ENCODE assay signal across 8 cellular contexts in the genomic region with DNA sequence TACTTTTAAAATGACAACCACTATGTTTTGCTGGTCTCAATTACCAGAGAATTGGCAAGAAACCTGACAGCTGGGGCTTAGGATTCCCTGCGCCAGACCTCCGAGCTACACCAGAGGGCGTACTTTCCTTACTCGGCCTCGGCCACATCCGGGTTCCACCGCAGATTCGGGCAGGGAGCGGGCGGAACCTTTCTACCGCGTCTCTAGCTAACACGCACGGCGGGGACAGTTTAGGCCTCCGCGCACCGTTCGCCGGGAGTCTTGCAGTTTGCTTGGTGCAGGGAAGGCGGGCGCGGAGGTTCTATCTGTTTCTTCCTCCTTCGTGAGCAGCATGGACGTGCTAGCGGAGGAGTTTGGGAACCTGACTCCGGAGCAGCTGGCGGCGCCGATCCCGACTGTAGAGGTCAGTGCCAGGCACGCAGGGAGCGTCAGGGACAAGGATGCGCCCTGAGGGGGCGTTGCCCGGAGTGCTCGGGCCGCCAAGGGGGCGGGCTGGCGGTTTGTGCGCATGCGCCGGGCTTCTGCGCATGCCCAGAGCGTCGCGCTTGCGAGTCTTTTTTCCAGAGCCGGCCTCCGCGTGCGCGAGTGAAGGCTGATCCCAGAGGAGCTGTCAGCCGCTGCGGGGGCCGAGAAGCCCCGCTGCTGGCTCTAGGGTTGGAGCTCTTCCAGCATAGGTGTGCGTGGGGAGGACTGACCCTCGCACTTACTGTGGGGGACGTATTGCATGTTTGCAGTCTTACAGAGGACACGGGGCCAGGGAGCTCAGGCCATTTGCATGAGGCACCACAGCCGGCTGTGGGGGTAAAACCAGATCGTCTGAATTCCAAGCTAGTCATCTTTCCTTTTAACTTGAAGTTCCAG. TPM values are rescaled to one million over a fixed set of nuclear protein-coding genes. Genes with fewer than 3 reads are reported as not detected.
DNase-seq lines count a peak whose midpoint lies in the region; FAIRE-seq and TF ChIP-seq lines count a peak whose summit lies in the region.

A gene (plus strand): TSS at position 200 of the 861 bp plus-strand sequence. CDS start 132 bp downstream, at position 332.

- no peaks in the 10 kb centered on the region for H4K20me1 ChIP-seq in H1 (replicated peaks in 1 of 2; ENCODE audit: control insufficient read depth in 1 of 2, insufficient read depth in 2 of 2, low read length in 2 of 2)

- TF ChIP-seq EP300 in H1 (IDR thresholded peaks at IDR 0.05; ENCODE audit: borderline replicate concordance in 1 of 2, low read depth in 2 of 2, low read length in 2 of 2): 0 out of 3 replicates have a peak, but pooled peaks of 1 of the 2 experiments have one; percentile 32

- H3K79me1 ChIP-seq in H1 (ENCODE audit: low read depth, low read length) (0 out of 2 replicates have a peak, but pooled peaks cover 2% of the 10 kb centered on the region), mesenchymal stem cell (replicated peaks; ENCODE audit: low read length, poor library complexity, severe bottlenecking) (peaks cover 23% of the 10 kb centered on the region)

- POLR2A ChIA-PET in H1 (lab: Charles Lee; ENCODE audit: partially characterized antibody): interaction anchor here (0.7 to 2.3 kb wide), 8 partner anchors 10 to 562 kb away, joined by 3 to 15 read pairs (median 3); no protein-coding TSS in a partner anchor

- H3K79me2 ChIP-seq in H1 (ENCODE audit: control insufficient read depth in 1 of 2, insufficient read depth in 2 of 2, low read length in 2 of 2): peaks cover 3 to 15% of the 10 kb centered on the region in 2 experiments; a peak in 2 of 4 replicates

- no peak within 1 kb of the TSS for H2AK5ac ChIP-seq in H1 (ENCODE audit: low read depth, low read length)
- no peak within 1 kb of the TSS for H2AK5ac ChIP-seq in mesenchymal stem cell (ENCODE audit: low read length, severe bottlenecking)

- H2BK15ac ChIP-seq in H1 (ENCODE audit: low read length) (no peak within 1 kb of the TSS), mesenchymal stem cell (ENCODE audit: low read depth, poor library complexity, severe bottlenecking) (no peak within 1 kb of the TSS)

- H4K8ac ChIP-seq in H1 (ENCODE audit: extremely low read depth, insufficient read depth, low read length) (peak within 1 kb of the TSS; percentile 95), mesenchymal stem cell (ENCODE audit: low read length) (peak within 1 kb of the TSS; percentile 66)

- H3K4me2 ChIP-seq in H1 (ENCODE audit: insufficient read depth in 1 of 2, low read depth in 2 of 2, low read length in 2 of 2): peak within 1 kb of the TSS; percentile 74 to 87
- peak within 1 kb of the TSS; percentile 69 for H3K4me2 ChIP-seq in mesenchymal stem cell (ENCODE audit: low read length, poor library complexity, severe bottlenecking)

- DNase-seq in COR-L47 (lab: John Stamatoyannopoulos, UW) (peak; percentile 95), GM20000 (ENCODE audit: low spot score) (peak; percentile 89), HT-29 (ENCODE audit: low spot score) (peak; percentile 96), H1 (ENCODE audit: low read depth in 1 of 2, low spot score in 2 of 2) (peak; percentile 81 to 94), mesenchymal stem cell (peak; percentile 95)
- peak; percentile 90 for DNase-seq in NK-92 treated with Interleukin-12 subunit alpha and Interleukin-12 subunit beta, amount 100 ng/mL, for 24 hours (lab: John Stamatoyannopoulos, UW)
- DNase-seq in activated CD8-positive, alpha-beta memory T cell treated with anti-CD3 and anti-CD28 coated beads for 48 hours (ENCODE audit: low read depth in 2 of 3, low spot score in 2 of 3): peak; percentile 89 to 91 (median 91)
- peak; percentile 92 for DNase-seq in stimulated activated CD8-positive, alpha-beta memory T cell treated with anti-CD3 and anti-CD28 coated beads, Interleukin-12 subunit alpha, Interleukin-12 subunit beta, amount 100 ng/mL, for 4 hours (ENCODE audit: low read depth)

- FAIRE-seq in H1 (lab: Jason Lieb, UNC): no peak

- TF ChIP-seq RAD21 in H1 (IDR thresholded peaks at IDR 0.05 in 1 of 2, conservative IDR thresholded peaks at IDR 0.05 in 1 of 2; ENCODE audit: low read depth in 2 of 2, low read length in 2 of 2): peak; percentile 85

- H2BK20ac ChIP-seq in H1 (ENCODE audit: low read length): no peak within 1 kb of the TSS

- H3K36me3 ChIP-seq in H1 (ENCODE audit: control insufficient read depth in 2 of 4, insufficient read depth in 4 of 4, low read length in 3 of 4): no peaks in the 10 kb centered on the region
- H3K36me3 ChIP-seq in mesenchymal stem cell (ENCODE audit: control insufficient read depth in 1 of 2, insufficient read depth in 2 of 2, low read depth in 1 of 2, low read length in 2 of 2): no peaks in the 10 kb centered on the region

- H2BK12ac ChIP-seq in H1 (ENCODE audit: low read depth, low read length): no peak within 1 kb of the TSS; the same call in 1 of the 2 replicates
- H2BK12ac ChIP-seq in mesenchymal stem cell (ENCODE audit: low read length in 2 of 2): no peak within 1 kb of the TSS

- peak within 1 kb of the TSS; percentile 99 for H3K18ac ChIP-seq in H1 (ENCODE audit: extremely low read depth, low read length)
- H3K18ac ChIP-seq in mesenchymal stem cell (ENCODE audit: low read depth in 1 of 2, low read length in 2 of 2): peak within 1 kb of the TSS; percentile 73 to 93

- H3K27me3 ChIP-seq in H1 (replicated peaks in 1 of 4; ENCODE audit: control insufficient read depth in 3 of 4, extremely low read depth in 1 of 4, insufficient read depth in 3 of 4, low read length in 3 of 4): no peaks in the 10 kb centered on the region
- no peaks in the 10 kb centered on the region for H3K27me3 ChIP-seq in mesenchymal stem cell (ENCODE audit: control insufficient read depth in 1 of 2, insufficient read depth in 1 of 2, low read length in 2 of 2)

- peak within 1 kb of the TSS; percentile 95 for H3K56ac ChIP-seq in H1 (replicated peaks; ENCODE audit: insufficient read length, low read depth, low read length)

- peak within 1 kb of the TSS; percentile 99 for H2AFZ ChIP-seq in H1 (ENCODE audit: low read length)
- peak within 1 kb of the TSS; percentile 83 for H2AFZ ChIP-seq in mesenchymal stem cell (ENCODE audit: low read depth, low read length)

- TF ChIP-seq POLR2A in H1 (IDR thresholded peaks at IDR 0.05; ENCODE audit: control extremely low read depth in 1 of 2, low read depth in 2 of 2, low read length in 2 of 2): peak in 1 of 2 experiments; percentile 77; a peak in 2 of 3 replicates

- peak within 1 kb of the TSS; percentile 99 for H4K5ac ChIP-seq in H1 (ENCODE audit: insufficient read length, low read depth, low read length)

- H3K4ac ChIP-seq in H1 (replicated peaks; ENCODE audit: insufficient read length, low read depth, low read length) (peak within 1 kb of the TSS; percentile 97), mesenchymal stem cell (ENCODE audit: low read depth in 1 of 2, low read length in 2 of 2) (peak within 1 kb of the TSS in 1 of 2 experiments; percentile 7)

- TF ChIP-seq CTCF in GM20000 (IDR thresholded peaks at IDR 0.05; ENCODE audit: extremely low read depth, missing control alignments) (peak; percentile 87), H1 (IDR thresholded peaks at IDR 0.05; ENCODE audit: control extremely low read depth in 1 of 3, insufficient read depth in 1 of 3, low read depth in 1 of 3, low read length in 3 of 3) (peak; percentile 86 to 89 (median 87))

- no peaks in the 10 kb centered on the region for H3K9me3 ChIP-seq in H1 (ENCODE audit: insufficient read depth in 2 of 2, low read depth in 1 of 2, low read length in 1 of 2)
- no peaks in the 10 kb centered on the region for H3K9me3 ChIP-seq in mesenchymal stem cell (ENCODE audit: control insufficient read depth, low read length)

- H3K9ac ChIP-seq in H1 (replicated peaks in 1 of 4; ENCODE audit: extremely low read depth in 1 of 4, low read depth in 3 of 4, low read length in 3 of 4) (peak within 1 kb of the TSS; percentile 50 to 85 (median 84)), mesenchymal stem cell (ENCODE audit: low read length) (peak within 1 kb of the TSS; percentile 91)

- H3K23ac ChIP-seq in H1 (ENCODE audit: insufficient read length): no peak within 1 kb of the TSS
- peak within 1 kb of the TSS in 1 of 2 experiments; percentile 47 for H3K23ac ChIP-seq in mesenchymal stem cell (ENCODE audit: low read length in 2 of 2)

- H3K27ac ChIP-seq in H1 (ENCODE audit: low read depth, low read length) (peak within 1 kb of the TSS; percentile 90), mesenchymal stem cell (ENCODE audit: low read length, poor library complexity, severe bottlenecking) (peak within 1 kb of the TSS; percentile 85)

- H2BK5ac ChIP-seq in H1 (ENCODE audit: low read depth, low read length): peak within 1 kb of the TSS; percentile 88
- peak within 1 kb of the TSS; percentile 9 for H2BK5ac ChIP-seq in mesenchymal stem cell (ENCODE audit: low read depth, low read length, poor library complexity, severe bottlenecking)

- H4K91ac ChIP-seq in H1 (replicated peaks; ENCODE audit: insufficient read length, low read length) (peak within 1 kb of the TSS; percentile 92), mesenchymal stem cell (ENCODE audit: low read length) (peak within 1 kb of the TSS; percentile 53)

- no peak within 1 kb of the TSS for H2BK120ac ChIP-seq in H1 (replicated peaks; ENCODE audit: low read depth, low read length)
- no peak within 1 kb of the TSS for H2BK120ac ChIP-seq in mesenchymal stem cell (ENCODE audit: low read depth, low read length)

- H3K23me2 ChIP-seq in H1 (ENCODE audit: low read depth, low read length): peaks cover 4% of the 10 kb centered on the region; the same call in 1 of the 2 replicates

- H3K4me3 ChIP-seq in H1 (ENCODE audit: extremely low read depth in 1 of 4, insufficient read depth in 2 of 4, low read depth in 3 of 4, low read length in 4 of 4) (peak within 1 kb of the TSS; percentile 64 to 91 (median 84)), mesenchymal stem cell (ENCODE audit: insufficient read depth in 1 of 2, low read depth in 1 of 2, low read length in 2 of 2) (peak within 1 kb of the TSS; percentile 68 to 85)

- WGBS in H1 (ENCODE audit: extremely low coverage in 1 of 2, insufficient coverage in 1 of 2, insufficient read length in 1 of 2, insufficient replicate concordance in 2 of 2, low coverage in 1 of 2, low lambda C conversion rate in 2 of 2, missing lambda C conversion rate in 1 of 2), 2 experiments: 2% methylated on average over 60 of the region's 63 CpGs; no CpG with 5 or more reads in 1 of the 2 experiments
- WGBS in mesenchymal stem cell: under 1% methylated on average over 63 of the region's 63 CpGs

- H3K14ac ChIP-seq in H1 (ENCODE audit: insufficient read length) (no peak within 1 kb of the TSS), mesenchymal stem cell (ENCODE audit: low read length in 2 of 2) (peak within 1 kb of the TSS in 1 of 2 experiments; percentile 72)

- CTCF ChIA-PET in H1 (lab: Charles Lee; ENCODE audit: partially characterized antibody): interaction anchor here (0.7 to 4.3 kb wide), 30 partner anchors 10 to 563 kb away, joined by 3 to 33 read pairs (median 4); a partner anchor contains a TSS

- H3K4me1 ChIP-seq in H1 (replicated peaks in 1 of 4; ENCODE audit: control insufficient read depth in 3 of 4, insufficient read depth in 4 of 4, low read length in 3 of 4) (peaks cover 0 to 3% (median under 1%) of the 10 kb centered on the region in 4 experiments; a peak in 4 of 7 replicates), mesenchymal stem cell (ENCODE audit: control insufficient read depth, insufficient read depth, low read depth, low read length) (peaks cover 3% of the 10 kb centered on the region)

RNA-seq across cellular contexts. Expression of the gene that starts here (rescaled TPM):
- 6.2 and 6.9 TPM in 2 replicates for total RNA-seq in HT-29 (2014; rRNA removed; shearing (Covaris generic))
- 13.0 and 13.2 TPM in 2 replicates for total RNA-seq in H1 (2021; fragmentation: NEBNext Ultra II Directional; extraction: Animal tissue kit (Norgen Biotek cat#: 25700))
- 4.2 and 5.0 TPM in 2 replicates for polyA plus RNA-seq in H1 (2011; rRNA removed)
- 6.2 TPM for polyA plus RNA-seq in H1 (2011; cell fraction: cytosol; rRNA removed)
- polyA plus RNA-seq in H1 (2011; cell fraction: nucleus; rRNA removed): 3.6 TPM
- 6.6 to 9.9 TPM (median 6.7 TPM) in 4 replicates for polyA plus RNA-seq in H1 (2012, experiment 1 of 2)
- polyA plus RNA-seq in H1 (2012, experiment 2 of 2): 0.42 TPM
- polyA plus RNA-seq in H1 (2013, experiment 1 of 2): 6.1 TPM
- 5.6 TPM for polyA plus RNA-seq in H1 (2013, experiment 2 of 2)
- 12.2 and 15.0 TPM in 2 replicates for polyA minus RNA-seq in H1 (2011; rRNA and poly(A)+ RNA removed)
- polyA minus RNA-seq in H1 (2011; cell fraction: cytosol; rRNA and poly(A)+ RNA removed): 9.0 TPM
- polyA minus RNA-seq in H1 (2011; cell fraction: nucleus; rRNA and poly(A)+ RNA removed): 11.7 TPM
- polyA plus RNA-seq in mesenchymal stem cell (2013, experiment 1 of 2): 5.9 TPM
- 6.1 TPM for polyA plus RNA-seq in mesenchymal stem cell (2013, experiment 2 of 2)

Comparison
In these comparisons a context has a peak if more than half of its experiments do, and no peak if none do; other contexts are left out.
1. Peak in every context shown above with its lines: DNase-seq, H3K4me3 ChIP-seq and H3K27ac ChIP-seq.